ENCODE assay signal across 8 cellular contexts in genomic region chr20:62156592-62157386, GRCh38.
A peak's percentile ranks its signal among the peaks of the same experiment; 100 is the strongest.
DNase-seq lines count a peak whose midpoint lies in the region; ATAC-seq and TF ChIP-seq lines count a peak whose summit lies in the region.

No MANE protein-coding gene starts in this region.

- in situ Hi-C loops in astrocyte of the spinal cord (cut with HindIII; ENCODE audit: low sequenced_read_pairs): no loop called here

- peak; percentile 83 for TF ChIP-seq CTCF in astrocyte of the spinal cord (IDR thresholded peaks at IDR 0.05; ENCODE audit: low read depth, low read length)

- ATAC-seq in HG03442 (IDR thresholded peaks at IDR 0.05; ENCODE audit: unreplicated experiment) (peak; percentile 39), HG02571 (IDR thresholded peaks at IDR 0.05; ENCODE audit: unreplicated experiment) (no peak)

- no peak overlapping the region for H3K4me3 ChIP-seq in astrocyte of the spinal cord (ENCODE audit: low read depth, low read length)

- DNase-seq in ELF-1 (ENCODE audit: low read depth, low spot score) (peak; percentile 77), T-helper 2 cell (peak; percentile 45 to 68 (median 61)), astrocyte of the spinal cord (ENCODE audit: low read depth, low spot score) (peak; percentile 37), iPS-NIHi11 (ENCODE audit: low spot score) (peak; percentile 95), NCI-H128 (lab: John Stamatoyannopoulos, UW; ENCODE audit: unreplicated experiment) (no peak)
- DNase-seq in stimulated activated CD4-positive, alpha-beta T cell treated with anti-CD3 and anti-CD28 coated beads, Interleukin-2, amount 100 ng/mL, for 48 hours: peak; percentile 67 to 69
